Comparison of ENCODE assay signal across 18 cellular contexts in the genomic region with DNA sequence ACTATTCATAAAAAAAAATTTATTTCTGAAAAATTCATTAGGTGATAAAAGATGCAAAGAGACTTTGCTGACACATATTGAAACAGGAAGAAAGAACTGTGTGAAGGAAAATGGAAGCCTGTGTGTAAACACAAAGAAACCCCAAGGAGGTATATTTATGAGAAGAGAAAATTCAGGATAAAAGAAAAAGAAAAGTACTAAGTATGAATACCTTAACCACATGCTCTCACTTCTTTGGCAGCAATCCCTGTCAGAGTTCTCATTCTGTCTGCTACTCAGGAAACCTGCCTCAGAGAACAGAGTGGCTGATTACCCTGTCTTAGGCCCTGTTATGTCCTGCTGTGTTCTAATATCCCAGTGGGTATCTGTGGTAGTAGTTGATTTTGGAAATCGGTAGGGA.
DNase-seq lines count a peak whose midpoint lies in the region; ATAC-seq and TF ChIP-seq lines count a peak whose summit lies in the region.
"Had no signal": no experiment of that assay in that cellular context is flagged by ENCODE, and none has a peak within 500 bp of the region (broad histone marks: within the 10 kb centered on the region; RNA-seq: fewer than 3 reads in every experiment).

No MANE protein-coding gene starts in this region.

- H3K27me3 Mint-ChIP-seq in endothelial cell (ENCODE audit: unreplicated experiment): peaks cover 2% of the 10 kb centered on the region
- H3K27me3 Mint-ChIP-seq: activated CD4-positive, alpha-beta T cell treated with anti-CD3 and anti-CD28 coated beads, Interleukin-2, amount 10 ng/mL, durations not matched to agents 24 days and 14 days; naive thymus-derived CD8-positive, alpha-beta T cell had no signal

- no peak overlapping the region for H3K4me3 Mint-ChIP-seq in endothelial cell (ENCODE audit: unreplicated experiment)
- H3K4me3 Mint-ChIP-seq: activated CD4-positive, alpha-beta T cell treated with anti-CD3 and anti-CD28 coated beads, Interleukin-2, amount 10 ng/mL, durations not matched to agents 24 days and 14 days; naive thymus-derived CD8-positive, alpha-beta T cell had no signal

- ATAC-seq in GM18868 (IDR thresholded peaks at IDR 0.05; ENCODE audit: unreplicated experiment) (peak; percentile 77), GM21786 (IDR thresholded peaks at IDR 0.05; ENCODE audit: unreplicated experiment) (peak; percentile 57), HG03159 (IDR thresholded peaks at IDR 0.05; ENCODE audit: unreplicated experiment) (peak; percentile 69), lower lobe of right lung (no peak)
- ATAC-seq: left colon; naive thymus-derived CD8-positive, alpha-beta T cell had no signal

- DNase-seq in medulla oblongata (ENCODE audit: extremely low spot score) (peak; percentile 4), endothelial cell (ENCODE audit: low spot score) (no peak), lower lobe of right lung (no peak)
- no peak for DNase-seq in stimulated activated CD4-positive, alpha-beta T cell treated with anti-CD3 and anti-CD28 coated beads, Interleukin-2, amount 100 ng/mL, for 24 hours
- no peak for DNase-seq in NK-92 treated with Interleukin-12 subunit alpha and Interleukin-12 subunit beta, amount 100 ng/mL, for 24 hours (lab: John Stamatoyannopoulos, UW)
- DNase-seq: activated CD4-positive, alpha-beta T cell treated with anti-CD3 and anti-CD28 coated beads, Interleukin-2, amount 10 ng/mL, durations not matched to agents 24 days and 14 days; activated T-cell treated with anti-CD3 and anti-CD28 coated beads, Interleukin-2, amount 50 U/mL, for 1 hour; cerebellar nuclear complex; DMS153; glutamatergic neuron; left colon; naive thymus-derived CD8-positive, alpha-beta T cell; NCI-H1436; NCI-H524 treated with DMSO at 0.1 percent for 48 hours; T-helper 2 cell had no signal

- H3K36me3 ChIP-seq in lower lobe of right lung: no peaks in the 10 kb centered on the region

- no peak for TF ChIP-seq CTCF in endothelial cell (IDR thresholded peaks at IDR 0.05; ENCODE audit: unreplicated experiment)
- no peak for TF ChIP-seq CTCF in lower lobe of right lung (IDR thresholded peaks at IDR 0.05)

- no peaks in the 10 kb centered on the region for H3K4me1 Mint-ChIP-seq in endothelial cell (ENCODE audit: unreplicated experiment)
- H3K4me1 Mint-ChIP-seq: activated CD4-positive, alpha-beta T cell treated with anti-CD3 and anti-CD28 coated beads, Interleukin-2, amount 10 ng/mL, durations not matched to agents 24 days and 14 days; naive thymus-derived CD8-positive, alpha-beta T cell had no signal

- H3K4me3 ChIP-seq in lower lobe of right lung: no peak overlapping the region

- H3K4me1 ChIP-seq in lower lobe of right lung: no peaks in the 10 kb centered on the region

- H3K9me3 ChIP-seq in lower lobe of right lung: no peaks in the 10 kb centered on the region

- no peaks in the 10 kb centered on the region for H3K36me3 Mint-ChIP-seq in endothelial cell (ENCODE audit: low read depth, unreplicated experiment)
- H3K36me3 Mint-ChIP-seq: naive thymus-derived CD8-positive, alpha-beta T cell had no signal

- intact Hi-C loops in lower lobe of right lung (cut with DNase I): no loop called here

- H3K27me3 ChIP-seq in lower lobe of right lung (ENCODE audit: low read depth): no peaks in the 10 kb centered on the region

- H3K27ac ChIP-seq in lower lobe of right lung: no peak overlapping the region

- H3K9me3 Mint-ChIP-seq in endothelial cell (ENCODE audit: unreplicated experiment): no peaks in the 10 kb centered on the region
- H3K9me3 Mint-ChIP-seq: activated CD4-positive, alpha-beta T cell treated with anti-CD3 and anti-CD28 coated beads, Interleukin-2, amount 10 ng/mL, durations not matched to agents 24 days and 14 days had no signal

- no peak overlapping the region for H3K27ac Mint-ChIP-seq in endothelial cell (ENCODE audit: unreplicated experiment)
- H3K27ac Mint-ChIP-seq: activated CD4-positive, alpha-beta T cell treated with anti-CD3 and anti-CD28 coated beads, Interleukin-2, amount 10 ng/mL, durations not matched to agents 24 days and 14 days; naive thymus-derived CD8-positive, alpha-beta T cell had no signal

Comparison
In these comparisons a context has a peak if more than half of its experiments do, and no peak if none do; other contexts are left out.
1. ATAC-seq: peak in GM18868 (single experiment), GM21786 (single experiment) and HG03159 (single experiment); none in lower lobe of right lung (0 of 2).